ENCODE assay signal across 8 cellular contexts in the genomic region with DNA sequence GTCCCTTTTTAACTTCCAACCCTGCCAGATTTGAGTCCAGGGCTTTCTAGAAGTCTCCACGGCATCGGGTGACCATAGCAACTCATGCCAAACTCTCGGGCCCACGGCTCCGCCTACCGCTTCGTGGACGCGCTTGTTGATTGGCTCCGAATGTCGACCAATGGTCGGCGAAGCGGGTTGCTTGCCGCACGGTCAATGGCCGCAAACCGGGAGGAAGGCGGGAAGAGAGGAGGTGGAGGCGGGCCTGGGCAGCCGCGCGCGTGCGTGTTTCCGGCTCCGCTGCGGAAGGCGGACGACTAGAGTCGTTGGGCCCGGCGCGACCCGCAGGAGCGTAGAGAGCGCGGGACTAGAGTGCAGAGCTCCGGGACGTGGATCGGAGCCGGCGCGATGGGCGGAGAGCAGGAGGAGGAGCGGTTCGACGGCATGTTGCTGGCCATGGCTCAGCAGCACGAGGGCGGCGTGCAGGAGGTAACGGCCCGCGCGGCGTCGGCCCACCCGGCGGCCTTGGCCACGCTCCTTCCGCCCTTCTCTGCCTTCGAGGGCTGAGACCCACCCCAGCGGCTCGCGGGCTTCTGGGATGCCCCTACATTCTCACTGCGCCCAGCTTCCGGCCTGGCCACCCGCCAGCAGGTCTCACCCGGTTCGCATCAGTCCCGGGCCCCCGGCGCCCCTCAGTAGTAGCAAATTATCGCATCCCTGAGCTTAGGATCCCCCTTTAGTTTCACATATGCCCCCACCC. TPM values are rescaled to one million over a fixed set of nuclear protein-coding genes. Genes with fewer than 3 reads are reported as not detected.
A peak's percentile ranks its signal among the peaks of the same experiment; 100 is the strongest.
DNase-seq lines count a peak whose midpoint lies in the region; ATAC-seq and TF ChIP-seq lines count a peak whose summit lies in the region.

A gene (plus strand): TSS at position 282 of the 739 bp plus-strand sequence. CDS start 106 bp downstream, at position 388.

- TF ChIP-seq POLR2A in spleen (IDR thresholded peaks at IDR 0.05) = peak in 2 of 3 donors; percentile 14 to 71

- TF ChIP-seq CTCF in AG09309 (IDR thresholded peaks at IDR 0.05; ENCODE audit: control insufficient read depth, insufficient read depth, low read depth, low read length, missing control alignments) (no peak), spleen (IDR thresholded peaks at IDR 0.05 in 8 of 11, conservative IDR thresholded peaks at IDR 0.05 in 3 of 11) (peak in 1 of 11 experiments; percentile 29)

- 0 to 1% (median 0%) methylated on average over 37 to 74 of the region's 74 CpGs for WGBS in spleen, 5 donors

- DNase-seq in AG09309 (ENCODE audit: low read depth) (peak; percentile 82), NCI-H446 (lab: John Stamatoyannopoulos, UW) (peak; percentile 92 to 98), inferior parietal cortex (ENCODE audit: extremely low spot score) (peak; percentile 99), spleen (peak; percentile 99)
- peak; percentile 94 for DNase-seq in activated CD4-positive, CD25-positive, alpha-beta regulatory T cell treated with anti-CD3 and anti-CD28 coated beads, Interleukin-2, amount 50 U/mL, for 16 hours (ENCODE audit: low read depth, low spot score)
- DNase-seq in central memory CD8-positive, alpha-beta T cell (ENCODE audit: low spot score in 2 of 2) = peak; percentile 92 to 93

- H3K36me3 ChIP-seq in spleen = peaks cover 0 to 38% (median 30%) of the 10 kb centered on the region in 6 donors

- H3K4me1 Mint-ChIP-seq in central memory CD8-positive, alpha-beta T cell = peaks cover 37% of the 10 kb centered on the region

- peak within 1 kb of the TSS; percentile 66 for H3K4me3 ChIP-seq in AG09309 (ENCODE audit: control insufficient read depth, low read depth, low read length)
- H3K4me3 ChIP-seq in spleen = peak within 1 kb of the TSS; percentile 36 to 91 (median 87)

- no peaks in the 10 kb centered on the region for H3K27me3 Mint-ChIP-seq in central memory CD8-positive, alpha-beta T cell

- H3K4me1 ChIP-seq in spleen = peaks cover 7 to 47% (median 30%) of the 10 kb centered on the region in 6 donors

- ATAC-seq in GM19025 (IDR thresholded peaks at IDR 0.05; ENCODE audit: low read depth, unreplicated experiment) (peak; percentile 98), HG03342 (IDR thresholded peaks at IDR 0.05; ENCODE audit: unreplicated experiment) (peak; percentile 96)
- peak; percentile 95 for ATAC-seq in central memory CD8-positive, alpha-beta T cell (replicated peaks; ENCODE audit: extremely low read depth, poor library complexity, severe bottlenecking)

- peak within 1 kb of the TSS; percentile 87 for H3K4me3 Mint-ChIP-seq in central memory CD8-positive, alpha-beta T cell

- H3K9me3 Mint-ChIP-seq in central memory CD8-positive, alpha-beta T cell = no peaks in the 10 kb centered on the region

- no peaks in the 10 kb centered on the region for H3K27me3 ChIP-seq in spleen (replicated peaks in 1 of 7)

- H3K36me3 Mint-ChIP-seq in central memory CD8-positive, alpha-beta T cell (ENCODE audit: insufficient read depth) = peaks cover 30% of the 10 kb centered on the region

- intact Hi-C loops in spleen (cut with DNase I; ENCODE audit: low total_unique reads) = no loop called here

- H3K27ac ChIP-seq in spleen = peak within 1 kb of the TSS; percentile 20 to 92 (median 88)

- no peaks in the 10 kb centered on the region for H3K9me3 ChIP-seq in spleen

- H3K27ac Mint-ChIP-seq in central memory CD8-positive, alpha-beta T cell (ENCODE audit: low read depth) = peak within 1 kb of the TSS; percentile 92

RNA-seq across cellular contexts. Expression of the gene that starts here (rescaled TPM):
- total RNA-seq in spleen = 10 to 100 TPM; 35.7 to 55.7 (median 49.3) TPM
- polyA plus RNA-seq in spleen = 10 to 100 TPM; 42.5 to 62.2 (median 48.8) TPM

Comparison
In these comparisons a context has a peak if more than half of its experiments do, and no peak if none do; other contexts are left out.
1. Peak in every context shown above with its lines: DNase-seq, ATAC-seq, H3K4me3 ChIP-seq and H3K27ac ChIP-seq.